ENCODE assay signal across 7 cellular contexts in genomic region chr16:67665598-67665997, GRCh38. TPM values are rescaled to one million over a fixed set of nuclear protein-coding genes. Genes with fewer than 3 reads are reported as not detected.
DNase-seq lines count a peak whose midpoint lies in the region; ATAC-seq and TF ChIP-seq lines count a peak whose summit lies in the region.
"Had no signal": no experiment of that assay in that cellular context is flagged by ENCODE, and none has a peak within 500 bp of the region (broad histone marks: within the 10 kb centered on the region; RNA-seq: fewer than 3 reads in every experiment).

No MANE protein-coding gene starts in this region.

- H3K4me2 ChIP-seq in mesendoderm (ENCODE audit: low read length) = peak overlapping the region; percentile 70

- CTCF ChIA-PET in CD4-positive, alpha-beta T cell (lab: Charles Lee) = interaction anchor here (1.3 to 6.1 kb wide), 2 partner anchors 118 to 144 kb away, joined by 4 to 81 read pairs; no protein-coding TSS in a partner anchor
- CTCF ChIA-PET in GM10248 (lab: Yijun Ruan, JAX) = interaction anchor here (0.9 to 18.5 kb wide), 9 partner anchors 22 to 374 kb away, joined by 3 to 357 read pairs (median 6); partner anchors contain the start of genes ATP6V0D1, CTCF and RIPOR1

- no peak overlapping the region for H3K4ac ChIP-seq in mesendoderm (ENCODE audit: low read depth, low read length)

- no peaks in the 10 kb centered on the region for H3K79me1 ChIP-seq in mesendoderm (ENCODE audit: low read length)

- H2BK120ac ChIP-seq in mesendoderm (ENCODE audit: low read depth, low read length) = no peak overlapping the region

- H3K9me3 ChIP-seq in CD4-positive, alpha-beta T cell (ENCODE audit: control insufficient read depth, low read length) = no peaks in the 10 kb centered on the region

- no peak overlapping the region for H2AK5ac ChIP-seq in mesendoderm (ENCODE audit: low read length)

- peak overlapping the region; percentile 82 for H3K56ac ChIP-seq in mesendoderm (ENCODE audit: low read length)

- H3K9ac ChIP-seq in mesendoderm (ENCODE audit: low read length) = peak overlapping the region; percentile 72

- DNase-seq in CD4-positive, alpha-beta T cell = no peak
- DNase-seq in mesendoderm (no peak), NCI-H345 (lab: John Stamatoyannopoulos, UW) (no peak), GM10248 (ENCODE audit: extremely low spot score) (no peak), NCI-H2081 (lab: John Stamatoyannopoulos, UW) (no peak)
- DNase-seq: kidney glomerular epithelial cell had no signal

- H4K8ac ChIP-seq in mesendoderm (ENCODE audit: low read depth, low read length) = no peak overlapping the region

- POLR2A ChIA-PET in CD4-positive, alpha-beta T cell (lab: Charles Lee) = interaction anchor here (1.1 to 3.3 kb wide), 3 partner anchors 103 to 145 kb away, joined by 3 to 25 read pairs (median 4); partner anchors contain the start of gene CTCF
- POLR2A ChIA-PET in GM10248 (lab: Yijun Ruan, JAX) = no interaction called here

- H3K4me1 Mint-ChIP-seq in CD4-positive, alpha-beta T cell (ENCODE audit: low read depth) = peaks cover 34% of the 10 kb centered on the region

- no peak for ATAC-seq in CD4-positive, alpha-beta T cell (ENCODE audit: poor library complexity)

- H4K5ac ChIP-seq in mesendoderm (ENCODE audit: low read length) = no peak overlapping the region

- no peak overlapping the region for H2BK5ac ChIP-seq in mesendoderm (ENCODE audit: low read length)

- no peaks in the 10 kb centered on the region for H3K79me2 ChIP-seq in mesendoderm (ENCODE audit: control insufficient read depth, insufficient read depth, low read length)

- TF ChIP-seq CTCF in CD4-positive, alpha-beta T cell (IDR thresholded peaks at IDR 0.05) = no peak
- TF ChIP-seq CTCF in WI38 (IDR thresholded peaks at IDR 0.05; ENCODE audit: low read depth, low read length) (no peak), GM10248 (IDR thresholded peaks at IDR 0.05; ENCODE audit: control extremely low read depth, extremely low read depth, low read depth, missing control alignments) (no peak)

- H3K36me3 Mint-ChIP-seq in CD4-positive, alpha-beta T cell (ENCODE audit: low read depth) = peaks cover 5% of the 10 kb centered on the region

- no CpG with 5 or more reads among the region's 5 CpGs for WGBS in mesendoderm (ENCODE audit: extremely low coverage, insufficient coverage, low lambda C conversion rate)

- no peak overlapping the region for H3K18ac ChIP-seq in mesendoderm (ENCODE audit: low read length)

- H3K27me3 ChIP-seq in CD4-positive, alpha-beta T cell (ENCODE audit: control insufficient read depth, insufficient read depth, low read length) = no peaks in the 10 kb centered on the region
- no peaks in the 10 kb centered on the region for H3K27me3 ChIP-seq in mesendoderm (ENCODE audit: insufficient read depth, low read length, poor library complexity)

- H3K27ac ChIP-seq in CD4-positive, alpha-beta T cell (ENCODE audit: low read depth, low read length) = no peak overlapping the region
- no peak overlapping the region for H3K27ac ChIP-seq in mesendoderm (ENCODE audit: low read depth, low read length)

- H3K36me3 ChIP-seq in mesendoderm (ENCODE audit: control insufficient read depth, insufficient read depth, low read length) = no peaks in the 10 kb centered on the region

- H3K4me3 ChIP-seq in WI38 (ENCODE audit: low read depth, low read length) = peak overlapping the region; percentile 64
- no peak overlapping the region for H3K4me3 ChIP-seq in mesendoderm (ENCODE audit: low read length)

- H3K27ac Mint-ChIP-seq in CD4-positive, alpha-beta T cell = peak overlapping the region; percentile 62

- H3K23ac ChIP-seq in mesendoderm (ENCODE audit: low read length) = no peak overlapping the region

- peak overlapping the region; percentile 82 for H3K4me3 Mint-ChIP-seq in CD4-positive, alpha-beta T cell

- H3K9me3 Mint-ChIP-seq in CD4-positive, alpha-beta T cell = no peaks in the 10 kb centered on the region

- peaks cover 2% of the 10 kb centered on the region for H3K4me1 ChIP-seq in mesendoderm (ENCODE audit: control insufficient read depth, low read depth, low read length)

- H2BK15ac ChIP-seq in mesendoderm (replicated peaks; ENCODE audit: low read depth) = no peak overlapping the region

- no peaks in the 10 kb centered on the region for H3K27me3 Mint-ChIP-seq in CD4-positive, alpha-beta T cell

- intact Hi-C loops in CD4-positive, alpha-beta T cell (cut with DNase I, micrococcal nuclease) = loop anchor here in 1 of 2 experiments (5.0 kb wide), 2 partner anchors 182 to 183 kb away; partner anchors contain the start of genes AGRP, ATP6V0D1, CENPT and NUTF2

RNA-seq across cellular contexts. Expression of gene ENKD1, which starts 1.0 kb away (rescaled TPM):
- 1 to 10 TPM; 2.0 to 3.5 TPM for total RNA-seq in CD4-positive, alpha-beta T cell
- polyA plus RNA-seq in mesendoderm (2013, experiment 1 of 2) = 4.8 TPM
- polyA plus RNA-seq in mesendoderm (2013, experiment 2 of 2) = 5.1 TPM

RNA-seq across cellular contexts. Expression of gene C16orf86, which starts 1.0 kb away (rescaled TPM):
- total RNA-seq in CD4-positive, alpha-beta T cell = 1 to 10 TPM; 2.0 to 2.4 TPM
- polyA plus RNA-seq in mesendoderm (2013, experiment 1 of 2) = 0.49 TPM
- 0.29 TPM for polyA plus RNA-seq in mesendoderm (2013, experiment 2 of 2)

RNA-seq across cellular contexts. Expression of gene PARD6A, which starts 4.8 kb away (rescaled TPM):
- total RNA-seq in CD4-positive, alpha-beta T cell = 1 to 10 TPM; 4.5 to 4.7 TPM
- polyA plus RNA-seq in mesendoderm (2013, experiment 1 of 2) = 3.1 TPM
- polyA plus RNA-seq in mesendoderm (2013, experiment 2 of 2) = 3.3 TPM

RNA-seq across cellular contexts. Expression of gene ACD, which starts 5.5 kb away (rescaled TPM):
- total RNA-seq in CD4-positive, alpha-beta T cell = 10 to 100 TPM; 21.6 to 26.0 TPM
- 30.8 TPM for polyA plus RNA-seq in mesendoderm (2013, experiment 1 of 2)
- polyA plus RNA-seq in mesendoderm (2013, experiment 2 of 2) = 33.8 TPM

RNA-seq across cellular contexts. Expression of gene CARMIL2, which starts 20.7 kb away (rescaled TPM):
- 100 to 1,000 TPM; 147 to 148 TPM for total RNA-seq in CD4-positive, alpha-beta T cell
- 13.9 TPM for polyA plus RNA-seq in mesendoderm (2013, experiment 1 of 2)
- 13.9 TPM for polyA plus RNA-seq in mesendoderm (2013, experiment 2 of 2)
